In the genomic region with DNA sequence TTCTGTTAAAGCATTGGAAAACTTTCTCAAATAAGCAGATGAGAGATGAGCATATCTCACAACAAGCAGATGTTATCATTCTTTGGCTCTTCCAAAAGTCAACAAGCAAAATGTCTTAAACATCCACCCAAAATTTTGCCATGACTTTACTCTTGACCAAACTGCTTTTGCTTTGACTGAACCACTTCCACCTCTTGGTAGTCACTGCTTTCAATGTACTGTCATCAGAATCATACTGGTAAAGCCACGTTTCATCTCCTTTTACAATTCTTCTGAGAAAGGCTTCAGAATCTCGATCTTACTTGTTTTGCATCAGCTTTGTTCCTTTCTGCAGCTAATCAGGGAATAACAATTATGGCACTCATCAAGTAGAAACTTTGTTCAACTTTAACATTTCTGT, we compare ENCODE assay signal across 2 cellular contexts.
TF ChIP-seq lines count a peak whose summit lies in the region.

No MANE protein-coding gene starts in this region.

TF ChIP-seq in SK-N-SH, 30 proteins besides CTCF, POLR2A, EP300 and RAD21 (continued from another document):
- TF ChIP-seq, protein P1, sequence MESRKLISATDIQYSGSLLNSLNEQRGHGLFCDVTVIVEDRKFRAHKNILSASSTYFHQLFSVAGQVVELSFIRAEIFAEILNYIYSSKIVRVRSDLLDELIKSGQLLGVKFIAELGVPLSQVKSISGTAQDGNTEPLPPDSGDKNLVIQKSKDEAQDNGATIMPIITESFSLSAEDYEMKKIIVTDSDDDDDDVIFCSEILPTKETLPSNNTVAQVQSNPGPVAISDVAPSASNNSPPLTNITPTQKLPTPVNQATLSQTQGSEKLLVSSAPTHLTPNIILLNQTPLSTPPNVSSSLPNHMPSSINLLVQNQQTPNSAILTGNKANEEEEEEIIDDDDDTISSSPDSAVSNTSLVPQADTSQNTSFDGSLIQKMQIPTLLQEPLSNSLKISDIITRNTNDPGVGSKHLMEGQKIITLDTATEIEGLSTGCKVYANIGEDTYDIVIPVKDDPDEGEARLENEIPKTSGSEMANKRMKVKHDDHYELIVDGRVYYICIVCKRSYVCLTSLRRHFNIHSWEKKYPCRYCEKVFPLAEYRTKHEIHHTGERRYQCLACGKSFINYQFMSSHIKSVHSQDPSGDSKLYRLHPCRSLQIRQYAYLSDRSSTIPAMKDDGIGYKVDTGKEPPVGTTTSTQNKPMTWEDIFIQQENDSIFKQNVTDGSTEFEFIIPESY (IDR thresholded peaks at IDR 0.05; ENCODE audit: borderline replicate concordance, low read depth) = no peak
- TF ChIP-seq NFIC (IDR thresholded peaks at IDR 0.05; ENCODE audit: borderline replicate concordance) = no peak
- TF ChIP-seq CHD2 (IDR thresholded peaks at IDR 0.05; ENCODE audit: low read length, partially characterized antibody) = no peak
- no peak for TF ChIP-seq TAF1 (IDR thresholded peaks at IDR 0.05; ENCODE audit: borderline replicate concordance, low read depth, low read length)
- TF ChIP-seq FOSL2 (IDR thresholded peaks at IDR 0.05; ENCODE audit: borderline replicate concordance, low read depth) = no peak
- TF ChIP-seq GATA2 (CRISPR knock-in tag; IDR thresholded peaks at IDR 0.05) = no peak
- TF ChIP-seq RCOR1 (IDR thresholded peaks at IDR 0.05; ENCODE audit: low read length) = no peak
- TF ChIP-seq MEF2A (IDR thresholded peaks at IDR 0.05; ENCODE audit: borderline replicate concordance, low read depth) = no peak
- TF ChIP-seq FOXM1 (IDR thresholded peaks at IDR 0.05; ENCODE audit: low read depth) = no peak
- no peak for TF ChIP-seq TEAD4 (IDR thresholded peaks at IDR 0.05; ENCODE audit: borderline replicate concordance, insufficient read depth)
- TF ChIP-seq RFX5 (IDR thresholded peaks at IDR 0.05; ENCODE audit: low read length) = no peak
- TF ChIP-seq SMC3 (IDR thresholded peaks at IDR 0.05; ENCODE audit: low read depth, low read length) = no peak

TF ChIP-seq in SK-N-SH treated with all-trans-retinoic acid at 6 μM for 48 hours, 23 proteins besides CTCF, POLR2A, EP300 and RAD21 (continued from another document):
- TF ChIP-seq GLIS3 (CRISPR knock-in tag; IDR thresholded peaks at IDR 0.05) = no peak
- no peak for TF ChIP-seq ESRRG (CRISPR knock-in tag; IDR thresholded peaks at IDR 0.05)
- no peak for TF ChIP-seq OSR1 (CRISPR knock-in tag; IDR thresholded peaks at IDR 0.05)
- TF ChIP-seq, protein P2, sequence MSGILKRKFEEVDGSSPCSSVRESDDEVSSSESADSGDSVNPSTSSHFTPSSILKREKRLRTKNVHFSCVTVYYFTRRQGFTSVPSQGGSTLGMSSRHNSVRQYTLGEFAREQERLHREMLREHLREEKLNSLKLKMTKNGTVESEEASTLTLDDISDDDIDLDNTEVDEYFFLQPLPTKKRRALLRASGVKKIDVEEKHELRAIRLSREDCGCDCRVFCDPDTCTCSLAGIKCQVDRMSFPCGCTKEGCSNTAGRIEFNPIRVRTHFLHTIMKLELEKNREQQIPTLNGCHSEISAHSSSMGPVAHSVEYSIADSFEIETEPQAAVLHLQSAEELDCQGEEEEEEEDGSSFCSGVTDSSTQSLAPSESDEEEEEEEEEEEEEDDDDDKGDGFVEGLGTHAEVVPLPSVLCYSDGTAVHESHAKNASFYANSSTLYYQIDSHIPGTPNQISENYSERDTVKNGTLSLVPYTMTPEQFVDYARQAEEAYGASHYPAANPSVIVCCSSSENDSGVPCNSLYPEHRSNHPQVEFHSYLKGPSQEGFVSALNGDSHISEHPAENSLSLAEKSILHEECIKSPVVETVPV (CRISPR knock-in tag; IDR thresholded peaks at IDR 0.05) = no peak
- TF ChIP-seq ZC3H10 (CRISPR knock-in tag; IDR thresholded peaks at IDR 0.05) = no peak
- TF ChIP-seq ARNTL (CRISPR knock-in tag; IDR thresholded peaks at IDR 0.05; ENCODE audit: borderline replicate concordance, low read depth) = no peak
- TF ChIP-seq ISL1 (CRISPR knock-in tag; IDR thresholded peaks at IDR 0.05) = no peak
- TF ChIP-seq ZNF8 (CRISPR knock-in tag; IDR thresholded peaks at IDR 0.05) = no peak
- TF ChIP-seq BACH2 (CRISPR knock-in tag; IDR thresholded peaks at IDR 0.05; ENCODE audit: borderline replicate concordance) = no peak
- TF ChIP-seq, protein P3, sequence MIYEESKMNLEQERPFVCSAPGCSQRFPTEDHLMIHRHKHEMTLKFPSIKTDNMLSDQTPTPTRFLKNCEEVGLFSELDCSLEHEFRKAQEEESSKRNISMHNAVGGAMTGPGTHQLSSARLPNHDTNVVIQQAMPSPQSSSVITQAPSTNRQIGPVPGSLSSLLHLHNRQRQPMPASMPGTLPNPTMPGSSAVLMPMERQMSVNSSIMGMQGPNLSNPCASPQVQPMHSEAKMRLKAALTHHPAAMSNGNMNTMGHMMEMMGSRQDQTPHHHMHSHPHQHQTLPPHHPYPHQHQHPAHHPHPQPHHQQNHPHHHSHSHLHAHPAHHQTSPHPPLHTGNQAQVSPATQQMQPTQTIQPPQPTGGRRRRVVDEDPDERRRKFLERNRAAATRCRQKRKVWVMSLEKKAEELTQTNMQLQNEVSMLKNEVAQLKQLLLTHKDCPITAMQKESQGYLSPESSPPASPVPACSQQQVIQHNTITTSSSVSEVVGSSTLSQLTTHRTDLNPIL (CRISPR knock-in tag; IDR thresholded peaks at IDR 0.05; ENCODE audit: low read depth) = no peak
- no peak for TF ChIP-seq TCF4 (CRISPR knock-in tag; IDR thresholded peaks at IDR 0.05; ENCODE audit: borderline replicate concordance)
- TF ChIP-seq, protein P4, sequence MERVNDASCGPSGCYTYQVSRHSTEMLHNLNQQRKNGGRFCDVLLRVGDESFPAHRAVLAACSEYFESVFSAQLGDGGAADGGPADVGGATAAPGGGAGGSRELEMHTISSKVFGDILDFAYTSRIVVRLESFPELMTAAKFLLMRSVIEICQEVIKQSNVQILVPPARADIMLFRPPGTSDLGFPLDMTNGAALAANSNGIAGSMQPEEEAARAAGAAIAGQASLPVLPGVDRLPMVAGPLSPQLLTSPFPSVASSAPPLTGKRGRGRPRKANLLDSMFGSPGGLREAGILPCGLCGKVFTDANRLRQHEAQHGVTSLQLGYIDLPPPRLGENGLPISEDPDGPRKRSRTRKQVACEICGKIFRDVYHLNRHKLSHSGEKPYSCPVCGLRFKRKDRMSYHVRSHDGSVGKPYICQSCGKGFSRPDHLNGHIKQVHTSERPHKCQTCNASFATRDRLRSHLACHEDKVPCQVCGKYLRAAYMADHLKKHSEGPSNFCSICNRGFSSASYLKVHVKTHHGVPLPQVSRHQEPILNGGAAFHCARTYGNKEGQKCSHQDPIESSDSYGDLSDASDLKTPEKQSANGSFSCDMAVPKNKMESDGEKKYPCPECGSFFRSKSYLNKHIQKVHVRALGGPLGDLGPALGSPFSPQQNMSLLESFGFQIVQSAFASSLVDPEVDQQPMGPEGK (CRISPR knock-in tag; IDR thresholded peaks at IDR 0.05; ENCODE audit: borderline replicate concordance) = no peak
- TF ChIP-seq ZFP3 (CRISPR knock-in tag; IDR thresholded peaks at IDR 0.05) = no peak
- TF ChIP-seq ZNF565 (CRISPR knock-in tag; conservative IDR thresholded peaks at IDR 0.05; ENCODE audit: low read depth) = no peak
- TF ChIP-seq, protein P5, sequence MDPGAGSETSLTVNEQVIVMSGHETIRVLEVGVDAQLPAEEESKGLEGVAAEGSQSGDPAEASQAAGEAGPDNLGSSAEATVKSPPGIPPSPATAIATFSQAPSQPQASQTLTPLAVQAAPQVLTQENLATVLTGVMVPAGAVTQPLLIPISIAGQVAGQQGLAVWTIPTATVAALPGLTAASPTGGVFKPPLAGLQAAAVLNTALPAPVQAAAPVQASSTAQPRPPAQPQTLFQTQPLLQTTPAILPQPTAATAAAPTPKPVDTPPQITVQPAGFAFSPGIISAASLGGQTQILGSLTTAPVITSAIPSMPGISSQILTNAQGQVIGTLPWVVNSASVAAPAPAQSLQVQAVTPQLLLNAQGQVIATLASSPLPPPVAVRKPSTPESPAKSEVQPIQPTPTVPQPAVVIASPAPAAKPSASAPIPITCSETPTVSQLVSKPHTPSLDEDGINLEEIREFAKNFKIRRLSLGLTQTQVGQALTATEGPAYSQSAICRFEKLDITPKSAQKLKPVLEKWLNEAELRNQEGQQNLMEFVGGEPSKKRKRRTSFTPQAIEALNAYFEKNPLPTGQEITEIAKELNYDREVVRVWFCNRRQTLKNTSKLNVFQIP (CRISPR knock-in tag; IDR thresholded peaks at IDR 0.05; ENCODE audit: borderline replicate concordance, low read depth) = no peak
